13 cellular contexts compared by ENCODE assay signal in the genomic region with DNA sequence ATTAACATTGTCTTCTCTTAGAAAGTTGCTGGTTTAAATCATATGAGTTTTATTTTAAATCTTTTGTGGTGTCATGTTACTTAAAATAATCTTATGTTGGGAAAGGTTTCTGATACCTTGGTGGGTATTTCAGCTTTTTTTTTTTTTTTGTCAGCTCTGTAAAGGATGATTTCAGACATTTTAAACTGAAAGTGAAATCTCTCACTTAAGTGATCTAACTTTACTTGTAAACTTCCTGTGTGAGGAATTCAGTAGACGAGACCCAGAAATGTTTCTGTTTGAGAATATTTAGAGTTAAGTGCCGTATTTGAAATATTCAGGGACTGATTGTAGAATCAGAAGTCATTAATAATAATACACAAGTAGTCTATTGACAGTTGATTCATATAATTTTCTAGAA. TPM values are rescaled to one million over a fixed set of nuclear protein-coding genes. Genes with fewer than 3 reads are reported as not detected.
DNase-seq lines count a peak whose midpoint lies in the region; FAIRE-seq and TF ChIP-seq lines count a peak whose summit lies in the region.
"Had no signal": no experiment of that assay in that cellular context is flagged by ENCODE, and none has a peak within 500 bp of the region (broad histone marks: within the 10 kb centered on the region; RNA-seq: fewer than 3 reads in every experiment).

No MANE protein-coding gene starts in this region.

- peak overlapping the region in 2 of 8 donors; percentile 2 to 9 for H3K4me3 ChIP-seq in spleen
- H3K4me3 ChIP-seq: lung had no signal

- H3K27ac ChIP-seq in spleen, result peak overlapping the region; percentile 66 to 88 (median 84)

- FAIRE-seq in endometrium (lab: Jason Lieb, UNC), result peak; percentile 78
- FAIRE-seq: frontal cortex, urothelium cell line had no signal

- no peaks in the 10 kb centered on the region for H3K9me3 ChIP-seq in spleen

- peak; percentile 8 for DNase-seq in ELR (ENCODE audit: low read depth)
- peak; percentile 30 for DNase-seq in OCI-M1 (lab: John Stamatoyannopoulos, UW)
- DNase-seq in spleen, result no peak
- no peak for DNase-seq in KG1 (lab: John Stamatoyannopoulos, UW)
- DNase-seq in NCI-H345 (lab: John Stamatoyannopoulos, UW), result no peak
- DNase-seq in inferior parietal cortex (ENCODE audit: extremely low spot score), result no peak
- DNase-seq: DMS79 treated with DMSO at 0.1 percent for 48 hours, NCI-H1092 treated with DMSO at 0.1 percent for 48 hours had no signal

- peaks cover 37 to 83% (median 56%) of the 10 kb centered on the region in 6 donors for H3K4me1 ChIP-seq in spleen

- TF ChIP-seq CTCF in spleen (IDR thresholded peaks at IDR 0.05 in 8 of 11, conservative IDR thresholded peaks at IDR 0.05 in 3 of 11), result no peak

- WGBS in spleen, 5 donors, result 2 to 30% (median 14%) methylated on average over 2 of the region's 2 CpGs

- peaks cover 0 to 27% (median 6%) of the 10 kb centered on the region in 6 donors for H3K36me3 ChIP-seq in spleen

- no peaks in the 10 kb centered on the region for H3K27me3 ChIP-seq in spleen (replicated peaks in 1 of 7)

- intact Hi-C loops in spleen (cut with DNase I; ENCODE audit: low total_unique reads), result no loop called here

- no peak for TF ChIP-seq POLR2A in spleen (IDR thresholded peaks at IDR 0.05)

RNA-seq across cellular contexts. Expression of gene PROX2, which starts 37.8 kb away (rescaled TPM):
- under 1 TPM in 2 of 7 donors, not detected in 5; 0.41 to 0.43 TPM for total RNA-seq in spleen
- polyA plus RNA-seq in spleen, result under 1 TPM in 2 of 3 donors, not detected in 1; 0.06 to 0.09 TPM
- total RNA-seq: frontal cortex; T-helper 2 cell treated with Interferon-gamma antibody and Interleukin-4, amounts not matched to agents 100 ng/mL and 5 ng/mL, for 36 hours had no signal

RNA-seq across cellular contexts. Expression of gene DLST, which starts 43.6 kb away (rescaled TPM):
- 10 to 100 TPM; 70.9 to 80.0 (median 78.6) TPM for total RNA-seq in spleen
- 10 to 100 TPM; 33.1 to 48.5 (median 33.4) TPM for polyA plus RNA-seq in spleen

Comparison
In these comparisons a context has a peak if more than half of its experiments do, and no peak if none do; other contexts are left out.
1. DNase-seq: peak in ELR (single experiment) and OCI-M1 (single experiment); none in spleen (single experiment), KG1 (single experiment), NCI-H345 (single experiment) and inferior parietal cortex (single experiment).